ENCODE assay signal across 20 cellular contexts in genomic region chr2:215365184-215365658, GRCh38.
A peak's percentile ranks its signal among the peaks of the same experiment; 100 is the strongest.
DNase-seq lines count a peak whose midpoint lies in the region; ATAC-seq, FAIRE-seq and TF ChIP-seq lines count a peak whose summit lies in the region.
"Had no signal": no experiment of that assay in that cellular context is flagged by ENCODE, and none has a peak within 500 bp of the region (broad histone marks: within the 10 kb centered on the region; RNA-seq: fewer than 3 reads in every experiment).

No MANE protein-coding gene starts in this region.

- FAIRE-seq in GM18507 (lab: Jason Lieb, UNC) = peak; percentile 75
- FAIRE-seq: keratinocyte had no signal

- intact Hi-C loops in posterior cingulate gyrus (cut with DNase I) = no loop called here

- H3K4me3 ChIP-seq in fibroblast of pulmonary artery (replicated peaks; ENCODE audit: low read depth, low read length) = no peak overlapping the region
- H3K4me3 ChIP-seq: cardiac muscle cell, esophagus squamous epithelium, GM23338, hepatocyte, tibial artery had no signal

- no peak for DNase-seq in GM18507 (ENCODE audit: extremely low spot score, insufficient read length, low read depth)
- DNase-seq in fibroblast of pulmonary artery (ENCODE audit: low read depth) = peak; percentile 31
- no peak for DNase-seq in posterior cingulate gyrus
- DNase-seq in NAMALWA (ENCODE audit: low spot score) = no peak
- DNase-seq in retina = no peak
- DNase-seq: activated CD4-positive, alpha-beta T cell treated with anti-CD3 and anti-CD28 coated beads, Interleukin-2, amount 50 U/mL, for 48 hours; activated naive CD8-positive, alpha-beta T cell treated with anti-CD3 and anti-CD28 coated beads, Interleukin-2, amount 10 ng/mL, durations not matched to agents 7 days and 5 days; activated T-cell treated with anti-CD3 and anti-CD28 coated beads, Interleukin-2, amount 50 U/mL, for 24 hours; esophagus squamous epithelium; NCI-H1694; tibial artery had no signal

- TF ChIP-seq CTCF in fibroblast of pulmonary artery (IDR thresholded peaks at IDR 0.05; ENCODE audit: low read length, missing control alignments) = no peak

- ATAC-seq in GM21576 (IDR thresholded peaks at IDR 0.05; ENCODE audit: unreplicated experiment) = peak; percentile 46
- ATAC-seq in HG03457 (IDR thresholded peaks at IDR 0.05; ENCODE audit: unreplicated experiment) = peak; percentile 69
- no peak for ATAC-seq in GM18873 (IDR thresholded peaks at IDR 0.05; ENCODE audit: low FRiP score, unreplicated experiment)
- ATAC-seq: GM23338; natural killer cell treated with Interleukin-12 subunit alpha and Interleukin-12 subunit beta and Interleukin-15 and Interleukin-18, amount 100 ng/mL, for 72 hours; stimulated activated effector memory CD8-positive, alpha-beta T cell treated with anti-CD3 and anti-CD28 coated beads, Interleukin-12 subunit alpha, Interleukin-12 subunit beta, amount 100 ng/mL, for 72 hours had no signal
